Comparison of ENCODE assay signal across 11 cellular contexts in genomic region chr6:53604623-53605190, GRCh38.
"Had no signal": no experiment of that assay in that cellular context is flagged by ENCODE, and none has a peak within 500 bp of the region (broad histone marks: within the 10 kb centered on the region; RNA-seq: fewer than 3 reads in every experiment).

No MANE protein-coding gene starts in this region.

- DNase-seq: activated effector memory CD4-positive, alpha-beta T cell treated with Interleukin-2 at 50 U/mL for 16 hours; caudate nucleus; effector memory CD4-positive, alpha-beta T cell; hypothalamus; stimulated activated CD4-positive, alpha-beta T cell treated with anti-CD3 and anti-CD28 coated beads, Interleukin-12 subunit alpha, Interleukin-12 subunit beta, amount 100 ng/mL, for 4 hours; stimulated activated CD4-positive, alpha-beta T cell treated with anti-CD3 and anti-CD28 coated beads, Interleukin-2, amount 100 ng/mL, for 48 hours; stimulated activated naive CD4-positive, alpha-beta T cell treated with Interleukin-2 at 50 U/mL for 16 hours had no signal

- H3K4me3 ChIP-seq: coronary artery, lung had no signal

- H3K4me3 Mint-ChIP-seq: activated naive CD4-positive, alpha-beta T cell treated with anti-CD3 and anti-CD28 coated beads, Interleukin-2, amount 50 U/mL, for 24 hours; natural killer cell treated with Interleukin-12 subunit alpha and Interleukin-12 subunit beta and Interleukin-15 and Interleukin-18, amount 100 ng/mL, for 72 hours had no signal

- H3K36me3 Mint-ChIP-seq: activated naive CD4-positive, alpha-beta T cell treated with anti-CD3 and anti-CD28 coated beads, Interleukin-2, amount 50 U/mL, for 24 hours; natural killer cell treated with Interleukin-12 subunit alpha and Interleukin-12 subunit beta and Interleukin-15 and Interleukin-18, amount 100 ng/mL, for 72 hours had no signal

- H3K27ac Mint-ChIP-seq: activated naive CD4-positive, alpha-beta T cell treated with anti-CD3 and anti-CD28 coated beads, Interleukin-2, amount 50 U/mL, for 24 hours; natural killer cell treated with Interleukin-12 subunit alpha and Interleukin-12 subunit beta and Interleukin-15 and Interleukin-18, amount 100 ng/mL, for 72 hours had no signal

- H3K27ac ChIP-seq: coronary artery had no signal

- ATAC-seq: natural killer cell treated with Interleukin-12 subunit alpha and Interleukin-12 subunit beta and Interleukin-15 and Interleukin-18, amount 100 ng/mL, for 72 hours had no signal

- H3K4me1 Mint-ChIP-seq: activated naive CD4-positive, alpha-beta T cell treated with anti-CD3 and anti-CD28 coated beads, Interleukin-2, amount 50 U/mL, for 24 hours had no signal

- H3K9me3 Mint-ChIP-seq: activated naive CD4-positive, alpha-beta T cell treated with anti-CD3 and anti-CD28 coated beads, Interleukin-2, amount 50 U/mL, for 24 hours; natural killer cell treated with Interleukin-12 subunit alpha and Interleukin-12 subunit beta and Interleukin-15 and Interleukin-18, amount 100 ng/mL, for 72 hours had no signal
